ENCODE assay signal across 11 cellular contexts in the genomic region with DNA sequence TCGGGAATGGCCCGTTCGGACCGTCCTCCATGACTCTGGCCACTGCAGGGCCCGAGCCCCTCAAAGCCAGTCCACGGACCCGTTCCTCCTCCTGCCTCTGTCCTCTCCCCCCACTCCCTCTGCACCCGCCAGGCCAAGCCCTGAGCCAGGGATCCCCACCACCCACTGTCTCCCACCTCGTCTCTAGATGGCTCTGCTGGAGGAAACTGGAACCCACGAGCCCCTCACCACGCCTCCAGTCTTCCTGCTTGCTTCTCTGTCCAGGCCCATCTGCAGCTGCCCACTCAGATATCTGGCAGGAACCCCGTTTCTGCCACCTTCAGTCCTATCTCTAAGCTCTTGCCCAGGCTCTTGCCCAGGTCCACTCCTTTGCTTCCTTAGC. TPM values are rescaled to one million over a fixed set of nuclear protein-coding genes. Genes with fewer than 3 reads are reported as not detected.
DNase-seq lines count a peak whose midpoint lies in the region; ATAC-seq and TF ChIP-seq lines count a peak whose summit lies in the region.
"Had no signal": no experiment of that assay in that cellular context is flagged by ENCODE, and none has a peak within 500 bp of the region (broad histone marks: within the 10 kb centered on the region; RNA-seq: fewer than 3 reads in every experiment).

No MANE protein-coding gene starts in this region.

- H3K27ac Mint-ChIP-seq in IgD-negative memory B cell (peak overlapping the region in 1 of 3 donors; percentile 33), nephron (no peak overlapping the region)

- peaks cover 0 to 10% (median 6%) of the 10 kb centered on the region in 3 donors for H3K4me1 Mint-ChIP-seq in IgD-negative memory B cell
- H3K4me1 Mint-ChIP-seq in nephron = no peaks in the 10 kb centered on the region

- DNase-seq in AG04450 (ENCODE audit: low read depth, low spot score) (no peak), T-helper 9 cell (no peak)
- DNase-seq in effector memory CD4-positive, alpha-beta T cell = no peak
- DNase-seq in activated CD4-positive, alpha-beta T cell treated with anti-CD3 and anti-CD28 coated beads, Interleukin-2, amount 50 U/mL, for 1 hour = no peak
- DNase-seq: DMS153, foreskin keratinocyte had no signal

- CTCF ChIA-PET in AG04450 (lab: Charles Lee) = interaction anchor here (0.9 to 1.0 kb wide), 4 partner anchors 11 to 331 kb away, joined by 3 to 5 read pairs (median 4); a partner anchor contains a TSS

- TF ChIP-seq CTCF in AG04450 (IDR thresholded peaks at IDR 0.05; ENCODE audit: low read depth, low read length) (no peak), nephron (IDR thresholded peaks at IDR 0.05; ENCODE audit: unreplicated experiment in 3 of 3) (no peak)

- no peak for ATAC-seq in GM19351 (IDR thresholded peaks at IDR 0.05; ENCODE audit: unreplicated experiment)
- no peak for ATAC-seq in HG02884 (IDR thresholded peaks at IDR 0.05; ENCODE audit: unreplicated experiment)

- peak overlapping the region; percentile 38 for H3K4me3 ChIP-seq in AG04450 (ENCODE audit: low read depth, low read length)
- H3K4me3 ChIP-seq in effector memory CD4-positive, alpha-beta T cell (ENCODE audit: insufficient read depth, low read depth, low read length, poor library complexity, severe bottlenecking) = peak overlapping the region; percentile 44

- H3K27ac ChIP-seq in AG04450 (ENCODE audit: low read depth, low read length) = no peak overlapping the region
- no peak overlapping the region for H3K27ac ChIP-seq in effector memory CD4-positive, alpha-beta T cell (ENCODE audit: insufficient read depth, low read length, poor library complexity, severe bottlenecking)
- H3K27ac ChIP-seq: foreskin keratinocyte, RWPE1 had no signal

- no peaks in the 10 kb centered on the region for H3K36me3 Mint-ChIP-seq in IgD-negative memory B cell
- no peaks in the 10 kb centered on the region for H3K36me3 Mint-ChIP-seq in nephron (ENCODE audit: low read depth)

- H3K4me3 Mint-ChIP-seq in IgD-negative memory B cell (peak overlapping the region in 3 of 4 donors; percentile 71 to 88 (median 71)), nephron (peak overlapping the region; percentile 68 to 79 (median 79))

- H3K27me3 ChIP-seq in AG04450 (ENCODE audit: control insufficient read depth, insufficient read depth, low read length) = peaks cover 41% of the 10 kb centered on the region
- peaks cover 17% of the 10 kb centered on the region for H3K27me3 ChIP-seq in effector memory CD4-positive, alpha-beta T cell (replicated peaks; ENCODE audit: control insufficient read depth, insufficient read depth, low read length, poor library complexity, severe bottlenecking)

- no peaks in the 10 kb centered on the region for H3K36me3 ChIP-seq in effector memory CD4-positive, alpha-beta T cell (ENCODE audit: control insufficient read depth, insufficient read depth, low read length)

- H3K4me1 ChIP-seq in effector memory CD4-positive, alpha-beta T cell (ENCODE audit: control insufficient read depth, insufficient read depth, low read length, poor library complexity, severe bottlenecking) = peaks cover 5% of the 10 kb centered on the region
- H3K4me1 ChIP-seq: foreskin keratinocyte had no signal

- POLR2A ChIA-PET in AG04450 (lab: Yijun Ruan, JAX) = no interaction called here

- H3K9me3 Mint-ChIP-seq in IgD-negative memory B cell (no peaks in the 10 kb centered on the region), nephron (no peaks in the 10 kb centered on the region)

- H3K9me3 ChIP-seq in AG04450 (ENCODE audit: control insufficient read depth, insufficient read depth, low read length) = no peaks in the 10 kb centered on the region; the same call in 1 of the 2 replicates
- H3K9me3 ChIP-seq in effector memory CD4-positive, alpha-beta T cell (ENCODE audit: control insufficient read depth, low read length) = no peaks in the 10 kb centered on the region

- H3K27me3 Mint-ChIP-seq in IgD-negative memory B cell = peaks cover 21% of the 10 kb centered on the region
- peaks cover 77% of the 10 kb centered on the region for H3K27me3 Mint-ChIP-seq in nephron (ENCODE audit: low read depth)

RNA-seq across cellular contexts. Expression of a gene that starts 24.3 kb away (rescaled TPM):
- 0.02 TPM in 1 of 2 replicates, not detected in the other for polyA plus RNA-seq in AG04450 (2011; rRNA removed)
- polyA minus RNA-seq in AG04450 (2011; rRNA and poly(A)+ RNA removed) = 0.05 TPM in 1 of 2 replicates, not detected in the other
- 0.09 TPM for polyA plus RNA-seq in IgD-negative memory B cell

RNA-seq across cellular contexts. Expression of a gene that starts 43.0 kb away (rescaled TPM):
- 310 and 373 TPM in 2 replicates for polyA plus RNA-seq in AG04450 (2011; rRNA removed)
- polyA minus RNA-seq in AG04450 (2011; rRNA and poly(A)+ RNA removed) = 171 and 205 TPM in 2 replicates
- 47.2 TPM for polyA plus RNA-seq in IgD-negative memory B cell

RNA-seq across cellular contexts. Expression of a gene that starts 50.3 kb away (rescaled TPM):
- polyA plus RNA-seq in AG04450 (2011; rRNA removed) (99.4 and 103 TPM in 2 replicates), IgD-negative memory B cell (71.7 TPM)
- polyA minus RNA-seq in AG04450 (2011; rRNA and poly(A)+ RNA removed) = 87.3 and 88.3 TPM in 2 replicates
